ENCODE assay signal across 8 cellular contexts in genomic region chr20:36754656-36755222, GRCh38. TPM values are rescaled to one million over a fixed set of nuclear protein-coding genes. Genes with fewer than 3 reads are reported as not detected.
DNase-seq lines count a peak whose midpoint lies in the region; ATAC-seq and TF ChIP-seq lines count a peak whose summit lies in the region.

No MANE protein-coding gene starts in this region.

- no peak overlapping the region for H3K4me3 Mint-ChIP-seq in activated naive CD8-positive, alpha-beta T cell treated with anti-CD3 and anti-CD28 coated beads, Interleukin-2, amount 50 U/mL, for 24 hours

- TF ChIP-seq POLR2A in GM18505 (IDR thresholded peaks at IDR 0.05; ENCODE audit: borderline replicate concordance, extremely low read depth, insufficient read depth, insufficient read length) = no peak

- no peak overlapping the region for H3K27ac Mint-ChIP-seq in activated naive CD8-positive, alpha-beta T cell treated with anti-CD3 and anti-CD28 coated beads, Interleukin-2, amount 50 U/mL, for 24 hours

- DNase-seq in DMS53 treated with DMSO at 0.1 percent for 48 hours (lab: John Stamatoyannopoulos, UW; ENCODE audit: unreplicated experiment) (peak; percentile 56), KG1 (lab: John Stamatoyannopoulos, UW) (peak; percentile 9), RKO (ENCODE audit: low spot score) (peak; percentile 81), cardiac muscle cell (ENCODE audit: low read depth in 1 of 2, low spot score in 1 of 2) (peak; percentile 82), pons (ENCODE audit: low spot score) (peak; percentile 89)
- DNase-seq in activated naive CD8-positive, alpha-beta T cell treated with anti-CD3 and anti-CD28 coated beads, Interleukin-2, amount 50 U/mL, for 24 hours = peak; percentile 32

- peaks cover 22% of the 10 kb centered on the region for H3K36me3 ChIP-seq in cardiac muscle cell

- no peaks in the 10 kb centered on the region for H3K4me1 ChIP-seq in cardiac muscle cell (ENCODE audit: low read depth)

- no peaks in the 10 kb centered on the region for H3K27me3 Mint-ChIP-seq in activated naive CD8-positive, alpha-beta T cell treated with anti-CD3 and anti-CD28 coated beads, Interleukin-2, amount 50 U/mL, for 24 hours

- H3K9me3 ChIP-seq in cardiac muscle cell (ENCODE audit: low read depth) = no peaks in the 10 kb centered on the region

- no peak overlapping the region for H3K27ac ChIP-seq in cardiac muscle cell

- peaks cover 35% of the 10 kb centered on the region for H3K36me3 Mint-ChIP-seq in activated naive CD8-positive, alpha-beta T cell treated with anti-CD3 and anti-CD28 coated beads, Interleukin-2, amount 50 U/mL, for 24 hours (ENCODE audit: low read depth)

- H3K9me3 Mint-ChIP-seq in activated naive CD8-positive, alpha-beta T cell treated with anti-CD3 and anti-CD28 coated beads, Interleukin-2, amount 50 U/mL, for 24 hours = no peaks in the 10 kb centered on the region

- H3K4me1 Mint-ChIP-seq in activated naive CD8-positive, alpha-beta T cell treated with anti-CD3 and anti-CD28 coated beads, Interleukin-2, amount 50 U/mL, for 24 hours = peaks cover 5% of the 10 kb centered on the region

- no peak overlapping the region for H3K4me3 ChIP-seq in cardiac muscle cell

- ATAC-seq in activated naive CD8-positive, alpha-beta T cell treated with anti-CD3 and anti-CD28 coated beads, Interleukin-2, amount 50 U/mL, for 24 hours = peak; percentile 81
- no peak for ATAC-seq in GM18505 (IDR thresholded peaks at IDR 0.05; ENCODE audit: unreplicated experiment)
- no peak for ATAC-seq in GM18868 (IDR thresholded peaks at IDR 0.05; ENCODE audit: unreplicated experiment)

- TF ChIP-seq CTCF in cardiac muscle cell (IDR thresholded peaks at IDR 0.05; ENCODE audit: low read depth, low read length) = peak; percentile 83

- H3K27me3 ChIP-seq in cardiac muscle cell = no peaks in the 10 kb centered on the region

RNA-seq across cellular contexts. Expression of gene NDRG3, which starts 8.8 kb away (rescaled TPM):
- 29.1 and 31.1 TPM in 2 replicates for total RNA-seq in cardiac muscle cell
- 43.4 and 58.7 TPM in 2 replicates for polyA plus RNA-seq in cardiac muscle cell

RNA-seq across cellular contexts. Expression of gene DSN1, which starts 18.8 kb away (rescaled TPM):
- total RNA-seq in cardiac muscle cell = 10.2 and 13.7 TPM in 2 replicates
- polyA plus RNA-seq in cardiac muscle cell = 12.4 and 18.6 TPM in 2 replicates

Comparison
In these comparisons a context has a peak if more than half of its experiments do, and no peak if none do; other contexts are left out.
1. DNase-seq: peak in every context shown above with its lines; median percentile 89 in pons; 82 in cardiac muscle cell; 81 in RKO; 56 in DMS53 treated with DMSO at 0.1 percent for 48 hours; 32 in activated naive CD8-positive, alpha-beta T cell treated with anti-CD3 and anti-CD28 coated beads, Interleukin-2, amount 50 U/mL, for 24 hours; 9 in KG1.